ENCODE assay signal across 8 cellular contexts in genomic region chrX:40145001-40145631, GRCh38. TPM values are rescaled to one million over a fixed set of nuclear protein-coding genes. Genes with fewer than 3 reads are reported as not detected.
DNase-seq lines count a peak whose midpoint lies in the region; ATAC-seq and TF ChIP-seq lines count a peak whose summit lies in the region.

No MANE protein-coding gene starts in this region.

- no peaks in the 10 kb centered on the region for H3K36me3 ChIP-seq in duodenal mucosa (ENCODE audit: control insufficient read depth in 1 of 2, insufficient read depth in 2 of 2, low read length in 2 of 2)
- H3K36me3 ChIP-seq in mucosa of rectum (ENCODE audit: control insufficient read depth in 2 of 2, insufficient read depth in 2 of 2, low read length in 2 of 2) = no peaks in the 10 kb centered on the region

- H3K9ac ChIP-seq in duodenal mucosa (ENCODE audit: low read depth in 1 of 2, low read length in 2 of 2) (no peak overlapping the region), mucosa of rectum (ENCODE audit: low read depth in 1 of 2, low read length in 2 of 2) (no peak overlapping the region)

- H3K4me1 ChIP-seq in duodenal mucosa (ENCODE audit: control insufficient read depth in 1 of 2, insufficient read depth in 2 of 2, low read length in 2 of 2) (peaks cover 18 to 21% of the 10 kb centered on the region in 2 donors), mucosa of rectum (ENCODE audit: control insufficient read depth in 2 of 2, insufficient read depth in 2 of 2, low read length in 2 of 2) (peaks cover 16 to 17% of the 10 kb centered on the region in 2 donors)

- H3K27me3 Mint-ChIP-seq in natural killer cell (ENCODE audit: low read depth in 2 of 2) = peaks cover 10 to 42% of the 10 kb centered on the region in 2 donors
- H3K27me3 Mint-ChIP-seq in natural killer cell treated with Interleukin-12 subunit alpha and Interleukin-12 subunit beta and Interleukin-15 and Interleukin-18, amount 100 ng/mL, for 72 hours = peaks cover 0 to 32% of the 10 kb centered on the region in 2 donors

- no peaks in the 10 kb centered on the region for H3K36me3 Mint-ChIP-seq in natural killer cell
- H3K36me3 Mint-ChIP-seq in natural killer cell treated with Interleukin-12 subunit alpha and Interleukin-12 subunit beta and Interleukin-15 and Interleukin-18, amount 100 ng/mL, for 72 hours = no peaks in the 10 kb centered on the region

- no peak for TF ChIP-seq CTCF in natural killer cell (IDR thresholded peaks at IDR 0.05)

- H3K27me3 ChIP-seq in duodenal mucosa (ENCODE audit: control insufficient read depth in 1 of 2, insufficient read depth in 2 of 2, low read length in 2 of 2) = no peaks in the 10 kb centered on the region
- H3K27me3 ChIP-seq in mucosa of rectum (ENCODE audit: control insufficient read depth in 2 of 2, insufficient read depth in 2 of 2, low read length in 2 of 2) = peaks cover 2 to 23% of the 10 kb centered on the region in 2 donors

- H3K4me3 ChIP-seq in duodenal mucosa (ENCODE audit: low read depth in 1 of 2, low read length in 2 of 2) (peak overlapping the region; percentile 57 to 60), mucosa of rectum (ENCODE audit: low read length in 2 of 2) (peak overlapping the region; percentile 40 to 50)

- intact Hi-C loops in natural killer cell (cut with micrococcal nuclease) = loop anchor here (5.0 kb wide), 1 partner anchor 38 kb away; no protein-coding TSS in a partner anchor

- no peak overlapping the region for H3K27ac Mint-ChIP-seq in natural killer cell
- no peak overlapping the region for H3K27ac Mint-ChIP-seq in natural killer cell treated with Interleukin-12 subunit alpha and Interleukin-12 subunit beta and Interleukin-15 and Interleukin-18, amount 100 ng/mL, for 72 hours

- H3K9me3 Mint-ChIP-seq in natural killer cell = no peaks in the 10 kb centered on the region
- H3K9me3 Mint-ChIP-seq in natural killer cell treated with Interleukin-12 subunit alpha and Interleukin-12 subunit beta and Interleukin-15 and Interleukin-18, amount 100 ng/mL, for 72 hours = no peaks in the 10 kb centered on the region

- H3K9me3 ChIP-seq in duodenal mucosa (ENCODE audit: control insufficient read depth in 1 of 2, low read length in 2 of 2) = no peaks in the 10 kb centered on the region
- no peaks in the 10 kb centered on the region for H3K9me3 ChIP-seq in mucosa of rectum (ENCODE audit: control insufficient read depth in 2 of 2, low read length in 2 of 2)

- peak overlapping the region; percentile 47 for H3K4me3 Mint-ChIP-seq in natural killer cell
- no peak overlapping the region for H3K4me3 Mint-ChIP-seq in natural killer cell treated with Interleukin-12 subunit alpha and Interleukin-12 subunit beta and Interleukin-15 and Interleukin-18, amount 100 ng/mL, for 72 hours

- H3K27ac ChIP-seq in duodenal mucosa (ENCODE audit: low read depth, low read length) (no peak overlapping the region), mucosa of rectum (ENCODE audit: low read depth in 2 of 2, low read length in 2 of 2) (no peak overlapping the region)

- H3K4me1 Mint-ChIP-seq in natural killer cell = peaks cover 17 to 29% of the 10 kb centered on the region in 2 donors
- peaks cover 10 to 22% of the 10 kb centered on the region in 2 donors for H3K4me1 Mint-ChIP-seq in natural killer cell treated with Interleukin-12 subunit alpha and Interleukin-12 subunit beta and Interleukin-15 and Interleukin-18, amount 100 ng/mL, for 72 hours (ENCODE audit: low read depth in 2 of 2)

- ATAC-seq in natural killer cell (no peak), HG02610 (IDR thresholded peaks at IDR 0.05; ENCODE audit: unreplicated experiment) (no peak)
- ATAC-seq in natural killer cell treated with Interleukin-12 subunit alpha and Interleukin-12 subunit beta and Interleukin-15 and Interleukin-18, amount 100 ng/mL, for 72 hours = no peak

- DNase-seq in natural killer cell (no peak), cerebellar cortex (ENCODE audit: low spot score) (no peak), Ammon's horn (ENCODE audit: low spot score) (no peak), activated gamma-delta T cell treated with Interleukin-2 at 50 U/mL for 16 hours (no peak)
- DNase-seq in natural killer cell treated with Interleukin-12 subunit alpha and Interleukin-12 subunit beta and Interleukin-15 and Interleukin-18, amount 100 ng/mL, for 72 hours (ENCODE audit: low spot score) = no peak

RNA-seq across cellular contexts. Expression of gene BCOR, which starts 47.4 kb away (rescaled TPM):
- total RNA-seq in natural killer cell = 10 to 100 TPM; 20.0 to 35.2 (median 29.2) TPM
- 10 to 100 TPM; 52.3 to 56.7 TPM for total RNA-seq in natural killer cell treated with Interleukin-12 subunit alpha and Interleukin-12 subunit beta and Interleukin-15 and Interleukin-18, amount 100 ng/mL, for 72 hours
